9 cellular contexts compared by ENCODE assay signal in the genomic region with DNA sequence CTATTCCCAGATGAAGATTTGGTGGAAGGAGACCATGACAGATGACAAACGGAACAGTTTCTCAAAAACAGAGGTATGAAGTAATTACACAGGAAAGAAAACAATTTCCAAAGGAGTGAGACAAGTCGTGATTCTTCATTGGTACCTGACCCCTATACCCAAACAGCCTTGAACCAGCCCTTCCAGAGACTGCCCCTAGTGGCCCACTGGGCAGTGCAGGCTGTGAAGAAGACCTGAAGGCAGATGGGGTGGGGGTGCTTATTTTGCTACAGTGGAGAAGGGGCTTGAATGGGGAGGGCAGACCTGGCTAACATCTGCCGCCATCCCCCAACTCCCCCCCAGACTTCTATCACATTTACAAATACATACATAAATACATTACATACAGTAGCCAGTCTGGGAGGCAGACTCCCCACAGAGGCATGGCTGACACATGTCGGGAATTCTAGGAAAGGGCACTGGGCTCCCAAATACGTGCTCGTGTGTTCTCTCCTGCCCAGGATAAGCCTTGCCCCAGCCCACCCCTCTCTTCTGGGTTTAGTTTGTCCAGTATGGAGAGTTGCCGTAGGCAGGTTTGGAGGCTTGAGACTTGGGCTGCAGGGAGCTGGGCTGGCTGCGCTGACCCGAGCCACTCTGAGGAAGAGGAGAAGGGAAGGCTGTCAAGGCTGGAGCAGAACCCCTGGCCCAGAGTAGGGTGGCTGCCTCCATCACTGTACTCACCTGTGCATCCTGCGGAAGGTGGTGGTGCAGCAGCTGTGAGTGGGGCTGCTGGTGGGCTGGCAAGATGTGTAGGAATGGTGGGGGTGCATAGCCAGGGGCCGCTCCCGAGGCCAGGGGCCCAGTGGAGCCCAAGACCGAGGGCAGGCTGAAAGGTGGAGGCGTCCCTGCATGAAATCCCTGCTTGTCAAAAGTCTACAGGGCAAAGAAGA.
DNase-seq lines count a peak whose midpoint lies in the region; ATAC-seq and TF ChIP-seq lines count a peak whose summit lies in the region.
"Had no signal": no experiment of that assay in that cellular context is flagged by ENCODE, and none has a peak within 500 bp of the region (broad histone marks: within the 10 kb centered on the region; RNA-seq: fewer than 3 reads in every experiment).

No MANE protein-coding gene starts in this region.

- H3K36me3 ChIP-seq in left ventricle myocardium inferior (peaks cover 63% of the 10 kb centered on the region), right atrium auricular region (peaks cover 48% of the 10 kb centered on the region), brain microvascular endothelial cell (replicated peaks) (peaks cover 81% of the 10 kb centered on the region)

- intact Hi-C loops in left ventricle myocardium inferior (cut with micrococcal nuclease), result no loop called here

- H3K4me1 Mint-ChIP-seq in nephron, result no peaks in the 10 kb centered on the region

- no peak for DNase-seq in left ventricle myocardium inferior
- DNase-seq in right atrium auricular region (ENCODE audit: low spot score), result no peak
- DNase-seq in NCI-H82 treated with DMSO at 0.1 percent for 48 hours (lab: John Stamatoyannopoulos, UW; ENCODE audit: unreplicated experiment), result peak; percentile 11
- peak; percentile 28 for DNase-seq in brain microvascular endothelial cell
- no peak for DNase-seq in NCI-H1092 treated with DMSO at 0.1 percent for 48 hours (lab: John Stamatoyannopoulos, UW)
- no peak for DNase-seq in KG1 (lab: John Stamatoyannopoulos, UW)

- in situ Hi-C loops in brain microvascular endothelial cell (cut with HindIII; ENCODE audit: low pct_ligation_motif_present, low sequenced_read_pairs), result no loop called here

- H3K36me3 Mint-ChIP-seq in nephron (ENCODE audit: low read depth), result peaks cover 77% of the 10 kb centered on the region

- H3K9me3 ChIP-seq in left ventricle myocardium inferior (replicated peaks) (no peaks in the 10 kb centered on the region), right atrium auricular region (no peaks in the 10 kb centered on the region)

- H3K27ac Mint-ChIP-seq in nephron, result peak overlapping the region in 2 of 3 experiments; percentile 19 to 27
- H3K27ac Mint-ChIP-seq: dendritic cell treated with granulocyte-macrophage colony-stimulating factor and Interleukin-4, amounts not matched to agents 40 ng/mL and 50 ng/mL, for 4 days had no signal

- peak overlapping the region; percentile 62 for H3K27ac ChIP-seq in left ventricle myocardium inferior (replicated peaks)
- H3K27ac ChIP-seq in right atrium auricular region, result no peak overlapping the region
- H3K27ac ChIP-seq in brain microvascular endothelial cell, result no peak overlapping the region

- TF ChIP-seq CTCF in left ventricle myocardium inferior (IDR thresholded peaks at IDR 0.05; ENCODE audit: borderline replicate concordance), result peak; percentile 58
- TF ChIP-seq CTCF in right atrium auricular region (IDR thresholded peaks at IDR 0.05), result peak in 1 of 2 donors; percentile 54
- peak; percentile 94 for TF ChIP-seq CTCF in brain microvascular endothelial cell (IDR thresholded peaks at IDR 0.05; ENCODE audit: low read depth, low read length, missing control alignments)
- peak; percentile 49 to 58 (median 53) for TF ChIP-seq CTCF in nephron (IDR thresholded peaks at IDR 0.05; ENCODE audit: unreplicated experiment in 3 of 3)

- no peaks in the 10 kb centered on the region for H3K27me3 Mint-ChIP-seq in nephron (ENCODE audit: low read depth)
- H3K27me3 Mint-ChIP-seq: dendritic cell treated with granulocyte-macrophage colony-stimulating factor and Interleukin-4, amounts not matched to agents 40 ng/mL and 50 ng/mL, for 4 days had no signal

- H3K4me3 ChIP-seq in left ventricle myocardium inferior (no peak overlapping the region), right atrium auricular region (no peak overlapping the region), brain microvascular endothelial cell (ENCODE audit: low read depth, low read length) (no peak overlapping the region)

- no peak for ATAC-seq in HG02885 (IDR thresholded peaks at IDR 0.05; ENCODE audit: poor library complexity, unreplicated experiment)

- H3K4me3 Mint-ChIP-seq in nephron, result no peak overlapping the region
- H3K4me3 Mint-ChIP-seq: dendritic cell treated with granulocyte-macrophage colony-stimulating factor and Interleukin-4, amounts not matched to agents 40 ng/mL and 50 ng/mL, for 4 days had no signal

- H3K9me3 Mint-ChIP-seq in nephron, result no peaks in the 10 kb centered on the region
- H3K9me3 Mint-ChIP-seq: dendritic cell treated with granulocyte-macrophage colony-stimulating factor and Interleukin-4, amounts not matched to agents 40 ng/mL and 50 ng/mL, for 4 days had no signal

- no peaks in the 10 kb centered on the region for H3K27me3 ChIP-seq in left ventricle myocardium inferior (ENCODE audit: low read depth)
- no peaks in the 10 kb centered on the region for H3K27me3 ChIP-seq in right atrium auricular region
- no peaks in the 10 kb centered on the region for H3K27me3 ChIP-seq in brain microvascular endothelial cell (replicated peaks)

- H3K4me1 ChIP-seq in left ventricle myocardium inferior (peaks cover 72% of the 10 kb centered on the region), right atrium auricular region (peaks cover 0 to 22% of the 10 kb centered on the region in 2 donors)

Comparison
In these comparisons a context has a peak if more than half of its experiments do, and no peak if none do; other contexts are left out.
1. DNase-seq: peak in NCI-H82 treated with DMSO at 0.1 percent for 48 hours (single experiment) and brain microvascular endothelial cell (single experiment); none in left ventricle myocardium inferior (single experiment), right atrium auricular region (single experiment), NCI-H1092 treated with DMSO at 0.1 percent for 48 hours (single experiment) and KG1 (single experiment).